Comparison of ENCODE assay signal across 17 cellular contexts in the genomic region with DNA sequence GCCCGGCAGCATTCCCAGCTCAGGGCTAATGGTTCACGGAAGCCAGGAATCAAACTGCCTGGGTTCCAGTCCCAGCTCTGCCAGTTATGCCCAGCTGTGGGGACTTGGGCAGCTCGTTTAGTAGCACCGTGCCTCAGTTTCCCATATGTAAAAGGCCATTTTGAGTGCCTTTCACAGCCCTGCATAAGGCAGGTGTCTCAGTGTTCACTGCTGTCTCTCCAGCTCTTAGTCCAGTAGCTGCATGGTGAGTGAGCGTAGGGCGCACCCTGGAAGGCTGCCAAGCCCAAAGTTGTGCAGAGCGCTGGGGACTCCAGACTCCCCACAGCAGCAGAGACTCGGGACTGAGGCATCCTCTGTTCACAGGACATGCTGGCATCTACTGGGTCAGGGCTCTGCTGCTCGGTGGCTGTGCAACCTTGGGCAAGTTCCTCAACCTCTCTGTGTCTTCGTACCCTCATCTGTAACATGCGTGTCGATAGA. TPM values are rescaled to one million over a fixed set of nuclear protein-coding genes. Genes with fewer than 3 reads are reported as not detected.
DNase-seq lines count a peak whose midpoint lies in the region; ATAC-seq, FAIRE-seq and TF ChIP-seq lines count a peak whose summit lies in the region.
"Had no signal": no experiment of that assay in that cellular context is flagged by ENCODE, and none has a peak within 500 bp of the region (broad histone marks: within the 10 kb centered on the region; RNA-seq: fewer than 3 reads in every experiment).

No MANE protein-coding gene starts in this region.

- TF ChIP-seq POLR2A in endothelial cell of umbilical vein (IDR thresholded peaks at IDR 0.05; ENCODE audit: low read depth, low read length), result peak; percentile 66

- no peak for TF ChIP-seq CTCF in HFFc6 (IDR thresholded peaks at IDR 0.05)
- no peak for TF ChIP-seq CTCF in endothelial cell of umbilical vein (IDR thresholded peaks at IDR 0.05; ENCODE audit: extremely low read depth in 1 of 2, insufficient read depth in 1 of 2, low read depth in 1 of 2, low read length in 2 of 2)

- POLR2A ChIA-PET in endothelial cell of umbilical vein (lab: Charles Lee), result interaction anchor here (1.0 to 1.4 kb wide), 2 partner anchors 17 kb away, joined by 4 to 5 read pairs; a partner anchor contains a TSS

- peaks cover 14 to 30% of the 10 kb centered on the region in 2 experiments for H3K36me3 ChIP-seq in endothelial cell of umbilical vein (ENCODE audit: control insufficient read depth in 2 of 2, extremely low read depth in 1 of 2, insufficient read depth in 2 of 2, low read length in 2 of 2)
- H3K36me3 ChIP-seq: ovary had no signal

- H3K27me3 Mint-ChIP-seq in HFFc6 (ENCODE audit: insufficient read depth), result peaks cover 9% of the 10 kb centered on the region
- H3K27me3 Mint-ChIP-seq: CD4-positive, alpha-beta memory T cell had no signal

- dilution Hi-C loops in endothelial cell of umbilical vein (cut with MboI; ENCODE audit: extremely low pct_ligation_motif_present, low sequenced_read_pairs), result no loop called here

- peaks cover 47% of the 10 kb centered on the region for H3K36me3 Mint-ChIP-seq in HFFc6 (ENCODE audit: low read depth)

- H3K9me3 Mint-ChIP-seq in HFFc6, result peaks cover under 1% of the 10 kb centered on the region; the same call in 1 of the 2 replicates
- H3K9me3 Mint-ChIP-seq: activated T-helper 1 cell treated with anti-CD3 and anti-CD28 coated beads, Interleukin-12 subunit alpha, Interleukin-12 subunit beta, Interleukin-2, Interleukin-4 antibody, amounts not matched to agents 30 ng/mL and 10 ng/mL and 1 ng/mL, durations not matched to agents 14 hours and 24 hours and 36 hours had no signal

- ATAC-seq in HG02870 (IDR thresholded peaks at IDR 0.05; ENCODE audit: unreplicated experiment) (no peak), HG03432 (IDR thresholded peaks at IDR 0.05; ENCODE audit: unreplicated experiment) (no peak)

- peaks cover 38% of the 10 kb centered on the region for H3K4me1 Mint-ChIP-seq in HFFc6 (ENCODE audit: low read depth)

- peak; percentile 12 for FAIRE-seq in endothelial cell of umbilical vein (lab: Jason Lieb, UNC)
- FAIRE-seq: HTR-8/SVneo, RCC 7860 had no signal

- H3K79me2 ChIP-seq in endothelial cell of umbilical vein (ENCODE audit: control insufficient read depth, insufficient read depth, low read length), result peaks cover 37% of the 10 kb centered on the region

- no peak overlapping the region for H3K9ac ChIP-seq in endothelial cell of umbilical vein (replicated peaks; ENCODE audit: extremely low read depth, insufficient read depth, low read length)

- H3K4me1 ChIP-seq in endothelial cell of umbilical vein (ENCODE audit: control insufficient read depth, extremely low read depth, insufficient read depth, low read length), result peaks cover 20% of the 10 kb centered on the region

- CTCF ChIA-PET in endothelial cell of umbilical vein (lab: Charles Lee), result interaction anchor here (0.5 kb wide), 1 partner anchor 55 kb away, joined by 3 read pairs; no protein-coding TSS in a partner anchor

- DNase-seq in Daoy (ENCODE audit: low read depth) (peak; percentile 34), HFFc6 (no peak), endothelial cell of umbilical vein (ENCODE audit: low read depth, low spot score) (no peak)
- DNase-seq: activated CD4-positive, alpha-beta T cell treated with anti-CD3 and anti-CD28 coated beads for 48 hours; dermis blood vessel endothelial cell; ovary had no signal

- no peak overlapping the region for H3K4me3 ChIP-seq in endothelial cell of umbilical vein (replicated peaks in 1 of 3; ENCODE audit: insufficient read depth in 1 of 3, low read depth in 1 of 3, low read length in 3 of 3)
- H3K4me3 ChIP-seq: ovary, thoracic aorta had no signal

- H3K9me1 ChIP-seq in endothelial cell of umbilical vein (replicated peaks; ENCODE audit: control insufficient read depth, extremely low read depth, insufficient read depth, low read length), result no peaks in the 10 kb centered on the region

- peak overlapping the region; percentile 51 for H3K27ac Mint-ChIP-seq in HFFc6
- H3K27ac Mint-ChIP-seq: activated T-helper 1 cell treated with anti-CD3 and anti-CD28 coated beads, Interleukin-12 subunit alpha, Interleukin-12 subunit beta, Interleukin-2, Interleukin-4 antibody, amounts not matched to agents 30 ng/mL and 10 ng/mL and 1 ng/mL, durations not matched to agents 14 hours and 24 hours and 36 hours had no signal

- H3K27me3 ChIP-seq in endothelial cell of umbilical vein (ENCODE audit: control insufficient read depth in 2 of 2, insufficient read depth in 2 of 2, low read length in 2 of 2), result no peaks in the 10 kb centered on the region
- H3K27me3 ChIP-seq: ovary had no signal

- no peak overlapping the region for H3K27ac ChIP-seq in endothelial cell of umbilical vein (ENCODE audit: insufficient read depth, low read depth, low read length)
- H3K27ac ChIP-seq: ovary, thoracic aorta had no signal

- no peak overlapping the region for H2AFZ ChIP-seq in endothelial cell of umbilical vein (ENCODE audit: low read depth, low read length)

- H3K4me3 Mint-ChIP-seq in HFFc6, result no peak overlapping the region; the same call in 1 of the 2 replicates
- H3K4me3 Mint-ChIP-seq: activated T-helper 1 cell treated with anti-CD3 and anti-CD28 coated beads, Interleukin-12 subunit alpha, Interleukin-12 subunit beta, Interleukin-2, Interleukin-4 antibody, amounts not matched to agents 30 ng/mL and 10 ng/mL and 1 ng/mL, durations not matched to agents 14 hours and 24 hours and 36 hours had no signal

- no TSS peak for BruUV-seq in endothelial cell of umbilical vein (replicated peaks; lab: Mats Ljungman, UMichigan)

- no peaks in the 10 kb centered on the region for H3K9me3 ChIP-seq in endothelial cell of umbilical vein (replicated peaks; ENCODE audit: control insufficient read depth, insufficient read depth, low read length)
- H3K9me3 ChIP-seq: ovary, thoracic aorta had no signal

- H4K20me1 ChIP-seq in endothelial cell of umbilical vein (replicated peaks; ENCODE audit: control insufficient read depth, extremely low read depth, insufficient read depth, low read length), result peaks cover 4% of the 10 kb centered on the region

- H3K4me2 ChIP-seq in endothelial cell of umbilical vein (ENCODE audit: insufficient read depth, low read length), result no peak overlapping the region

- intact Hi-C loops in endothelial cell of umbilical vein (cut with micrococcal nuclease), result no loop called here

RNA-seq across cellular contexts. Expression of a gene that starts 5.5 kb away (rescaled TPM):
- 633 and 816 TPM in 2 replicates for total RNA-seq in Daoy (2014; rRNA removed; shearing (Covaris generic))
- total RNA-seq in HFFc6 (2021; fragmentation: NEBNext Ultra II Directional; extraction: Animal tissue kit (Norgen Biotek cat#: 25700)), result 1,000 to 10,000 TPM; 2,082 to 2,537 (median 2,362) TPM
- total RNA-seq in endothelial cell of umbilical vein, result 1,738 and 1,872 TPM in 2 replicates
- 3,435 and 4,297 TPM in 2 replicates for polyA plus RNA-seq in endothelial cell of umbilical vein
- 1,210 and 1,373 TPM in 2 replicates for polyA plus RNA-seq in endothelial cell of umbilical vein (2011; cell fraction: cytosol; rRNA removed)
- polyA plus RNA-seq in endothelial cell of umbilical vein (2011; cell fraction: nucleus; rRNA removed), result 305 and 363 TPM in 2 replicates
- polyA plus RNA-seq in endothelial cell of umbilical vein (2012), result 1,144 and 2,986 TPM in 2 replicates
- 326 and 442 TPM in 2 replicates for polyA minus RNA-seq in endothelial cell of umbilical vein
- polyA minus RNA-seq in endothelial cell of umbilical vein (2011; cell fraction: cytosol; rRNA and poly(A)+ RNA removed), result 1,684 TPM
- 64.9 and 129 TPM in 2 replicates for polyA minus RNA-seq in endothelial cell of umbilical vein (2011; cell fraction: nucleus; rRNA and poly(A)+ RNA removed)

RNA-seq across cellular contexts. Expression of a gene that starts 7.1 kb away (rescaled TPM):
- 3.3 and 3.9 TPM in 2 replicates for total RNA-seq in Daoy (2014; rRNA removed; shearing (Covaris generic))
- 1 to 10 TPM in 2 of 6 experiments, under 1 TPM in 4; 0.26 to 2.4 (median 0.64) TPM for total RNA-seq in HFFc6 (2021; fragmentation: NEBNext Ultra II Directional; extraction: Animal tissue kit (Norgen Biotek cat#: 25700))
- 0.35 TPM in 1 of 2 replicates, not detected in the other for total RNA-seq in endothelial cell of umbilical vein
- polyA plus RNA-seq in endothelial cell of umbilical vein, result 0.18 TPM in 1 of 2 replicates, not detected in the other
- polyA plus RNA-seq in endothelial cell of umbilical vein (2011; cell fraction: cytosol; rRNA removed), result not detected in 2 replicates
- polyA plus RNA-seq in endothelial cell of umbilical vein (2011; cell fraction: nucleus; rRNA removed), result not detected in 2 replicates
- not detected in 2 replicates for polyA plus RNA-seq in endothelial cell of umbilical vein (2012)
- not detected in 2 replicates for polyA minus RNA-seq in endothelial cell of umbilical vein
- 22.5 TPM for polyA minus RNA-seq in endothelial cell of umbilical vein (2011; cell fraction: cytosol; rRNA and poly(A)+ RNA removed)
- not detected in 2 replicates for polyA minus RNA-seq in endothelial cell of umbilical vein (2011; cell fraction: nucleus; rRNA and poly(A)+ RNA removed)
- total RNA-seq: fibroblast of villous mesenchyme had no signal

RNA-seq across cellular contexts. Expression of a gene that starts 14.6 kb away (rescaled TPM):
- total RNA-seq in Daoy (2014; rRNA removed; shearing (Covaris generic)), result not detected in 2 replicates
- 1 to 10 TPM in 1 of 6 experiments, under 1 TPM in 2, not detected in 3; 0.33 to 1.1 (median 0.61) TPM for total RNA-seq in HFFc6 (2021; fragmentation: NEBNext Ultra II Directional; extraction: Animal tissue kit (Norgen Biotek cat#: 25700))
- not detected in 2 replicates for total RNA-seq in endothelial cell of umbilical vein
- not detected in 2 replicates for polyA plus RNA-seq in endothelial cell of umbilical vein
- polyA plus RNA-seq in endothelial cell of umbilical vein (2011; cell fraction: cytosol; rRNA removed), result not detected in 2 replicates
- 0.32 TPM in 1 of 2 replicates, not detected in the other for polyA plus RNA-seq in endothelial cell of umbilical vein (2011; cell fraction: nucleus; rRNA removed)
- polyA plus RNA-seq in endothelial cell of umbilical vein (2012), result not detected in 2 replicates
- not detected in 2 replicates for polyA minus RNA-seq in endothelial cell of umbilical vein
- polyA minus RNA-seq in endothelial cell of umbilical vein (2011; cell fraction: cytosol; rRNA and poly(A)+ RNA removed), result not detected
- polyA minus RNA-seq in endothelial cell of umbilical vein (2011; cell fraction: nucleus; rRNA and poly(A)+ RNA removed), result not detected in 2 replicates
- total RNA-seq: activated T-helper 1 cell treated with anti-CD3 and anti-CD28 coated beads, Interleukin-12 subunit alpha, Interleukin-12 subunit beta, Interleukin-2, Interleukin-4 antibody, amounts not matched to agents 30 ng/mL and 10 ng/mL and 1 ng/mL, durations not matched to agents 14 hours and 24 hours and 36 hours; CD4-positive, alpha-beta memory T cell; dermis blood vessel endothelial cell; fibroblast of villous mesenchyme; lung microvascular endothelial cell; NCI-H460; T-helper 2 cell treated with Interferon-gamma antibody and Interleukin-4, amounts not matched to agents 100 ng/mL and 5 ng/mL, for 36 hours; thoracic aorta had no signal
- polyA plus RNA-seq: CD4-positive, alpha-beta memory T cell; ovary had no signal

RNA-seq across cellular contexts. Expression of a gene that starts 16.4 kb away (rescaled TPM):
- total RNA-seq in Daoy (2014; rRNA removed; shearing (Covaris generic)), result 317 and 338 TPM in 2 replicates
- 100 to 1,000 TPM; 181 to 356 (median 309) TPM for total RNA-seq in HFFc6 (2021; fragmentation: NEBNext Ultra II Directional; extraction: Animal tissue kit (Norgen Biotek cat#: 25700))
- 244 and 257 TPM in 2 replicates for total RNA-seq in endothelial cell of umbilical vein
- 176 and 183 TPM in 2 replicates for polyA plus RNA-seq in endothelial cell of umbilical vein
- 229 and 241 TPM in 2 replicates for polyA plus RNA-seq in endothelial cell of umbilical vein (2011; cell fraction: cytosol; rRNA removed)
- polyA plus RNA-seq in endothelial cell of umbilical vein (2011; cell fraction: nucleus; rRNA removed), result 60.3 and 79.3 TPM in 2 replicates
- 69.9 and 111 TPM in 2 replicates for polyA plus RNA-seq in endothelial cell of umbilical vein (2012)
- polyA minus RNA-seq in endothelial cell of umbilical vein, result 50.8 and 52.2 TPM in 2 replicates
- polyA minus RNA-seq in endothelial cell of umbilical vein (2011; cell fraction: cytosol; rRNA and poly(A)+ RNA removed), result 321 TPM
- 11.8 and 16.4 TPM in 2 replicates for polyA minus RNA-seq in endothelial cell of umbilical vein (2011; cell fraction: nucleus; rRNA and poly(A)+ RNA removed)

RNA-seq across cellular contexts. Expression of a gene that starts 21.0 kb away (rescaled TPM):
- 56.5 and 60.4 TPM in 2 replicates for total RNA-seq in Daoy (2014; rRNA removed; shearing (Covaris generic))
- 10 to 100 TPM; 22.2 to 43.4 (median 36.1) TPM for total RNA-seq in HFFc6 (2021; fragmentation: NEBNext Ultra II Directional; extraction: Animal tissue kit (Norgen Biotek cat#: 25700))
- not detected in 2 replicates for total RNA-seq in endothelial cell of umbilical vein
- polyA plus RNA-seq in endothelial cell of umbilical vein, result 0.11 TPM in 1 of 2 replicates, not detected in the other
- polyA plus RNA-seq in endothelial cell of umbilical vein (2011; cell fraction: cytosol; rRNA removed), result 0.06 and 0.12 TPM in 2 replicates
- 0.20 and 0.22 TPM in 2 replicates for polyA plus RNA-seq in endothelial cell of umbilical vein (2011; cell fraction: nucleus; rRNA removed)
- not detected in 2 replicates for polyA plus RNA-seq in endothelial cell of umbilical vein (2012)
- polyA minus RNA-seq in endothelial cell of umbilical vein, result not detected in 2 replicates
- polyA minus RNA-seq in endothelial cell of umbilical vein (2011; cell fraction: cytosol; rRNA and poly(A)+ RNA removed), result 1.8 TPM
- not detected in 2 replicates for polyA minus RNA-seq in endothelial cell of umbilical vein (2011; cell fraction: nucleus; rRNA and poly(A)+ RNA removed)
- total RNA-seq: activated T-helper 1 cell treated with anti-CD3 and anti-CD28 coated beads, Interleukin-12 subunit alpha, Interleukin-12 subunit beta, Interleukin-2, Interleukin-4 antibody, amounts not matched to agents 30 ng/mL and 10 ng/mL and 1 ng/mL, durations not matched to agents 14 hours and 24 hours and 36 hours; lung microvascular endothelial cell had no signal
- polyA plus RNA-seq: CD4-positive, alpha-beta memory T cell had no signal
